In the genomic region with DNA sequence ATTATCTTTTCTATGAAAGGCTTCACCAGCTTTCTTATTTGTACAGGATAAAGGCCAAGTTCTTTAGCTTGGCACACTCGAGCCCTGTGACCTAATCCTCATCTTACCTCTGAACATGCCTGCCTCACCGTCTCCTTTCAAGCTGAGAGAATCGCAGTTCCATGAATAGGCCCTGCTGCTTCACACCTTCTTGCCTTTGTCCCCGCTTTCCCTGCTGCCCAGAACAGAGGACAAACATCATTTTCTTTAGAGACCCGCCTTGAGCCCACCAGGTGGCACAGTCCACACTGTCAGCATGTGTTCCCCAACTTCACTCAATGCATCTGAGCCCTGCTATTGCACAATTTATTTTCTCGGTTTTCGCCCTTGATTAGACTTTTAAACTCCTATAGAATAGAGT, we compare ENCODE assay signal across 22 cellular contexts.
A peak's percentile ranks its signal among the peaks of the same experiment; 100 is the strongest.
DNase-seq lines count a peak whose midpoint lies in the region; ATAC-seq, FAIRE-seq and TF ChIP-seq lines count a peak whose summit lies in the region.
"Had no signal": no experiment of that assay in that cellular context is flagged by ENCODE, and none has a peak within 500 bp of the region (broad histone marks: within the 10 kb centered on the region; RNA-seq: fewer than 3 reads in every experiment).

No MANE protein-coding gene starts in this region.

- H2AFZ ChIP-seq in HepG2 (ENCODE audit: low read length) (no peak overlapping the region), H1 (ENCODE audit: low read length) (no peak overlapping the region)

- H2BK12ac ChIP-seq in H1 (ENCODE audit: low read depth, low read length), result peak overlapping the region; percentile 43; the same call in 1 of the 2 replicates

- in situ Hi-C loops in HepG2 (cut with HindIII; ENCODE audit: extremely low pct_ligation_motif_present, low pct_unique_long_range_greater_than_20kb), result no loop called here

- TF ChIP-seq EP300 in HepG2 (IDR thresholded peaks at IDR 0.05; ENCODE audit: low read depth in 2 of 2, low read length in 2 of 2) (no peak), HepG2 (CRISPR knock-in tag; IDR thresholded peaks at IDR 0.05; ENCODE audit: borderline replicate concordance) (no peak), H1 (IDR thresholded peaks at IDR 0.05; ENCODE audit: borderline replicate concordance in 1 of 2, low read depth in 2 of 2, low read length in 2 of 2) (no peak)

- DNase-seq in HepG2 (ENCODE audit: low spot score) (no peak), right lobe of liver (no peak), NCI-H2196 treated with DMSO at 0.1 percent for 48 hours (lab: John Stamatoyannopoulos, UW; ENCODE audit: unreplicated experiment) (peak; percentile 51), H1 (ENCODE audit: low read depth in 1 of 2, low spot score in 2 of 2) (no peak)
- DNase-seq in stimulated activated CD4-positive, alpha-beta T cell treated with anti-CD3 and anti-CD28 coated beads, Interleukin-12 subunit alpha, Interleukin-12 subunit beta, amount 100 ng/mL, for 4 hours, result no peak
- no peak for DNase-seq in activated CD8-positive, alpha-beta memory T cell treated with anti-CD3 and anti-CD28 coated beads, Interleukin-2, amount 10 ng/mL, durations not matched to agents 7 days and 5 days
- DNase-seq in CD8-positive, alpha-beta T cell, result no peak
- DNase-seq: activated CD4-positive, alpha-beta T cell treated with anti-CD3 and anti-CD28 coated beads, Interleukin-2, amount 10 ng/mL, durations not matched to agents 24 days and 14 days; CD4-positive, CD25-positive, alpha-beta regulatory T cell; HCEC 1CT; heart left ventricle; midbrain; nucleus accumbens; T1000; trophoblast cell had no signal

- no peak overlapping the region for H3K14ac ChIP-seq in H1 (ENCODE audit: insufficient read length)

- H3K18ac ChIP-seq in H1 (ENCODE audit: extremely low read depth, low read length), result no peak overlapping the region

- no peak overlapping the region for H2BK15ac ChIP-seq in H1 (ENCODE audit: low read length)

- H3K23me2 ChIP-seq in H1 (ENCODE audit: low read depth, low read length), result peaks cover 2% of the 10 kb centered on the region; the same call in 1 of the 2 replicates

- no peaks in the 10 kb centered on the region for H4K20me1 ChIP-seq in HepG2 (ENCODE audit: insufficient read depth, low read length)
- no peaks in the 10 kb centered on the region for H4K20me1 ChIP-seq in H1 (replicated peaks in 1 of 2; ENCODE audit: control insufficient read depth in 1 of 2, insufficient read depth in 2 of 2, low read length in 2 of 2)

- H3K4ac ChIP-seq in H1 (replicated peaks; ENCODE audit: insufficient read length, low read depth, low read length), result no peak overlapping the region

- H3K79me2 ChIP-seq in HepG2 (ENCODE audit: insufficient read depth, low read length) (no peaks in the 10 kb centered on the region), H1 (ENCODE audit: control insufficient read depth in 1 of 2, insufficient read depth in 2 of 2, low read length in 2 of 2) (no peaks in the 10 kb centered on the region)

- H2BK5ac ChIP-seq in H1 (ENCODE audit: low read depth, low read length), result no peak overlapping the region

- H3K4me1 ChIP-seq in HepG2 (ENCODE audit: insufficient read depth, low read length), result no peaks in the 10 kb centered on the region
- peaks cover 0 to 2% (median 0%) of the 10 kb centered on the region in 4 donors for H3K4me1 ChIP-seq in right lobe of liver
- H3K4me1 ChIP-seq in H1 (replicated peaks in 1 of 4; ENCODE audit: control insufficient read depth in 3 of 4, insufficient read depth in 4 of 4, low read length in 3 of 4), result peaks cover 0 to 5% (median 2%) of the 10 kb centered on the region in 4 experiments; a peak in 2 of 7 replicates
- H3K4me1 ChIP-seq in CD8-positive, alpha-beta T cell (ENCODE audit: insufficient read depth, low read length), result no peaks in the 10 kb centered on the region
- H3K4me1 ChIP-seq: A549, heart left ventricle, SJCRH30 had no signal

- TF ChIP-seq CTCF in HepG2 (CRISPR knock-in tag; IDR thresholded peaks at IDR 0.05) (no peak), right lobe of liver (IDR thresholded peaks at IDR 0.05) (no peak), H1 (IDR thresholded peaks at IDR 0.05; ENCODE audit: control extremely low read depth in 1 of 3, insufficient read depth in 1 of 3, low read depth in 1 of 3, low read length in 3 of 3) (no peak)
- TF ChIP-seq CTCF in CD8-positive, alpha-beta T cell (IDR thresholded peaks at IDR 0.05), result no peak

- no peaks in the 10 kb centered on the region for H3K36me3 Mint-ChIP-seq in activated CD8-positive, alpha-beta memory T cell treated with anti-CD3 and anti-CD28 coated beads, Interleukin-2, amount 10 ng/mL, durations not matched to agents 7 days and 5 days
- H3K36me3 Mint-ChIP-seq in CD8-positive, alpha-beta T cell, result no peaks in the 10 kb centered on the region
- H3K36me3 Mint-ChIP-seq: activated naive CD4-positive, alpha-beta T cell treated with anti-CD3 and anti-CD28 coated beads, Interleukin-2, amount 50 U/mL, for 24 hours; CD4-positive, CD25-positive, alpha-beta regulatory T cell; stimulated activated effector memory CD8-positive, alpha-beta T cell treated with anti-CD3 and anti-CD28 coated beads, Interleukin-12 subunit alpha, Interleukin-12 subunit beta, amount 100 ng/mL, for 72 hours had no signal

- no peaks in the 10 kb centered on the region for H3K27me3 ChIP-seq in HepG2 (ENCODE audit: control insufficient read depth in 1 of 2, insufficient read depth in 2 of 2, low read length in 2 of 2)
- H3K27me3 ChIP-seq in right lobe of liver, result no peaks in the 10 kb centered on the region
- no peaks in the 10 kb centered on the region for H3K27me3 ChIP-seq in H1 (replicated peaks in 1 of 4; ENCODE audit: control insufficient read depth in 3 of 4, extremely low read depth in 1 of 4, insufficient read depth in 3 of 4, low read length in 3 of 4)
- no peaks in the 10 kb centered on the region for H3K27me3 ChIP-seq in CD8-positive, alpha-beta T cell (ENCODE audit: insufficient read depth, low read length)
- H3K27me3 ChIP-seq: heart left ventricle had no signal

- H3K36me3 ChIP-seq in HepG2 (replicated peaks in 1 of 2; ENCODE audit: control insufficient read depth in 1 of 2, insufficient read depth in 2 of 2, low read length in 2 of 2), result no peaks in the 10 kb centered on the region
- H3K36me3 ChIP-seq in right lobe of liver, result no peaks in the 10 kb centered on the region
- H3K36me3 ChIP-seq in H1 (ENCODE audit: control insufficient read depth in 2 of 4, insufficient read depth in 4 of 4, low read length in 3 of 4), result no peaks in the 10 kb centered on the region
- no peaks in the 10 kb centered on the region for H3K36me3 ChIP-seq in CD8-positive, alpha-beta T cell (ENCODE audit: insufficient read depth, low read length)
- H3K36me3 ChIP-seq: heart left ventricle, SJCRH30 had no signal

- H3K4me2 ChIP-seq in HepG2 (ENCODE audit: low read depth, low read length) (no peak overlapping the region), H1 (ENCODE audit: insufficient read depth in 1 of 2, low read depth in 2 of 2, low read length in 2 of 2) (no peak overlapping the region)
- H3K4me2 ChIP-seq: A549 had no signal

- no peak overlapping the region for H3K4me3 Mint-ChIP-seq in activated CD8-positive, alpha-beta memory T cell treated with anti-CD3 and anti-CD28 coated beads, Interleukin-2, amount 10 ng/mL, durations not matched to agents 7 days and 5 days
- H3K4me3 Mint-ChIP-seq in CD8-positive, alpha-beta T cell, result no peak overlapping the region
- H3K4me3 Mint-ChIP-seq: activated CD4-positive, alpha-beta T cell treated with anti-CD3 and anti-CD28 coated beads, Interleukin-2, amount 10 ng/mL, durations not matched to agents 24 days and 14 days; activated naive CD4-positive, alpha-beta T cell treated with anti-CD3 and anti-CD28 coated beads, Interleukin-2, amount 50 U/mL, for 24 hours; CD4-positive, CD25-positive, alpha-beta regulatory T cell; stimulated activated effector memory CD8-positive, alpha-beta T cell treated with anti-CD3 and anti-CD28 coated beads, Interleukin-12 subunit alpha, Interleukin-12 subunit beta, amount 100 ng/mL, for 72 hours had no signal

- TF ChIP-seq RAD21 in HepG2 (CRISPR knock-in tag; IDR thresholded peaks at IDR 0.05) (no peak), H1 (IDR thresholded peaks at IDR 0.05 in 1 of 2, conservative IDR thresholded peaks at IDR 0.05 in 1 of 2; ENCODE audit: low read depth in 2 of 2, low read length in 2 of 2) (peak in 1 of 2 experiments; percentile 36; a peak in 2 of 4 replicates)

- H3K4me3 ChIP-seq in HepG2 (replicated peaks in 1 of 3; ENCODE audit: insufficient read depth in 1 of 3, low read depth in 2 of 3, low read length in 3 of 3) (no peak overlapping the region), right lobe of liver (no peak overlapping the region), H1 (ENCODE audit: extremely low read depth in 1 of 4, insufficient read depth in 2 of 4, low read depth in 3 of 4, low read length in 4 of 4) (no peak overlapping the region)
- H3K4me3 ChIP-seq in CD8-positive, alpha-beta T cell (ENCODE audit: low read depth, low read length), result no peak overlapping the region
- H3K4me3 ChIP-seq: A549, heart left ventricle, SJCRH30, skin epidermis had no signal

- no peaks in the 10 kb centered on the region for H3K27me3 Mint-ChIP-seq in activated CD8-positive, alpha-beta memory T cell treated with anti-CD3 and anti-CD28 coated beads, Interleukin-2, amount 10 ng/mL, durations not matched to agents 7 days and 5 days
- H3K27me3 Mint-ChIP-seq in CD8-positive, alpha-beta T cell (ENCODE audit: low read depth), result no peaks in the 10 kb centered on the region
- H3K27me3 Mint-ChIP-seq: activated CD4-positive, alpha-beta T cell treated with anti-CD3 and anti-CD28 coated beads, Interleukin-2, amount 10 ng/mL, durations not matched to agents 24 days and 14 days had no signal

- H3K4me1 Mint-ChIP-seq in activated CD8-positive, alpha-beta memory T cell treated with anti-CD3 and anti-CD28 coated beads, Interleukin-2, amount 10 ng/mL, durations not matched to agents 7 days and 5 days, result no peaks in the 10 kb centered on the region
- H3K4me1 Mint-ChIP-seq in CD8-positive, alpha-beta T cell (ENCODE audit: low read depth), result no peaks in the 10 kb centered on the region
- H3K4me1 Mint-ChIP-seq: activated CD4-positive, alpha-beta T cell treated with anti-CD3 and anti-CD28 coated beads, Interleukin-2, amount 10 ng/mL, durations not matched to agents 24 days and 14 days; activated naive CD4-positive, alpha-beta T cell treated with anti-CD3 and anti-CD28 coated beads, Interleukin-2, amount 50 U/mL, for 24 hours; CD4-positive, CD25-positive, alpha-beta regulatory T cell; stimulated activated effector memory CD8-positive, alpha-beta T cell treated with anti-CD3 and anti-CD28 coated beads, Interleukin-12 subunit alpha, Interleukin-12 subunit beta, amount 100 ng/mL, for 72 hours had no signal

- CTCF ChIA-PET in HepG2 (lab: Yijun Ruan, JAX; ENCODE audit: low intra/inter-chr PET ratio, low total read pairs), result no interaction called here
- CTCF ChIA-PET in H1 (lab: Charles Lee; ENCODE audit: partially characterized antibody), result interaction anchor here (0.6 to 1.8 kb wide), 2 partner anchors 10 to 257 kb away, joined by 3 to 5 read pairs; no protein-coding TSS in a partner anchor
- CTCF ChIA-PET in activated CD8-positive, alpha-beta memory T cell treated with anti-CD3 and anti-CD28 coated beads, Interleukin-2, amount 10 ng/mL, durations not matched to agents 7 days and 5 days (lab: Charles Lee), result no interaction called here
- CTCF ChIA-PET in CD8-positive, alpha-beta T cell (lab: Charles Lee), result no interaction called here

- no peak overlapping the region for H4K8ac ChIP-seq in H1 (ENCODE audit: extremely low read depth, insufficient read depth, low read length)

- no peak overlapping the region for H2AK5ac ChIP-seq in H1 (ENCODE audit: low read depth, low read length)

- no TSS peak for BruUV-seq in HepG2 (replicated peaks; lab: Mats Ljungman, UMichigan)

- no peak overlapping the region for H3K56ac ChIP-seq in H1 (replicated peaks; ENCODE audit: insufficient read length, low read depth, low read length)

- H3K9me3 Mint-ChIP-seq in activated CD8-positive, alpha-beta memory T cell treated with anti-CD3 and anti-CD28 coated beads, Interleukin-2, amount 10 ng/mL, durations not matched to agents 7 days and 5 days (ENCODE audit: low read depth), result peaks cover 4% of the 10 kb centered on the region
- H3K9me3 Mint-ChIP-seq in CD8-positive, alpha-beta T cell, result no peaks in the 10 kb centered on the region
- H3K9me3 Mint-ChIP-seq: activated CD4-positive, alpha-beta T cell treated with anti-CD3 and anti-CD28 coated beads, Interleukin-2, amount 10 ng/mL, durations not matched to agents 24 days and 14 days; activated naive CD4-positive, alpha-beta T cell treated with anti-CD3 and anti-CD28 coated beads, Interleukin-2, amount 50 U/mL, for 24 hours had no signal

- ATAC-seq in HepG2 (no peak), right lobe of liver (no peak), GM18519 (IDR thresholded peaks at IDR 0.05; ENCODE audit: low FRiP score, unreplicated experiment) (no peak)
- ATAC-seq in activated CD8-positive, alpha-beta memory T cell treated with anti-CD3 and anti-CD28 coated beads, Interleukin-2, amount 10 ng/mL, durations not matched to agents 7 days and 5 days, result no peak
- ATAC-seq in CD8-positive, alpha-beta T cell, result no peak
- ATAC-seq: A549; esophagus mucosa; heart left ventricle; stimulated activated effector memory CD8-positive, alpha-beta T cell treated with anti-CD3 and anti-CD28 coated beads, Interleukin-12 subunit alpha, Interleukin-12 subunit beta, amount 100 ng/mL, for 72 hours had no signal

- H3K79me1 ChIP-seq in H1 (ENCODE audit: low read depth, low read length), result no peaks in the 10 kb centered on the region

- H3K9me3 ChIP-seq in HepG2 (ENCODE audit: low read length) (no peaks in the 10 kb centered on the region), right lobe of liver (no peaks in the 10 kb centered on the region), H1 (ENCODE audit: insufficient read depth in 2 of 2, low read depth in 1 of 2, low read length in 1 of 2) (no peaks in the 10 kb centered on the region)
- no peaks in the 10 kb centered on the region for H3K9me3 ChIP-seq in CD8-positive, alpha-beta T cell (ENCODE audit: low read length)
- H3K9me3 ChIP-seq: A549, heart left ventricle, SJCRH30 had no signal

- POLR2A ChIA-PET in HepG2 (lab: Yijun Ruan, JAX) (no interaction called here), H1 (lab: Charles Lee; ENCODE audit: partially characterized antibody) (no interaction called here)
- POLR2A ChIA-PET in CD8-positive, alpha-beta T cell (lab: Charles Lee), result no interaction called here

- WGBS in HepG2 (ENCODE audit: low lambda C conversion rate), result 1% methylated on average over 7 of the region's 7 CpGs
- 46% methylated on average over 7 of the region's 7 CpGs for WGBS in right lobe of liver (ENCODE audit: insufficient coverage, low coverage, low lambda C conversion rate, missing lambda C conversion rate)
- 69% methylated on average over 7 of the region's 7 CpGs; no CpG with 5 or more reads in 1 of the 2 experiments for WGBS in H1 (ENCODE audit: extremely low coverage in 1 of 2, insufficient coverage in 1 of 2, insufficient read length in 1 of 2, insufficient replicate concordance in 2 of 2, low coverage in 1 of 2, low lambda C conversion rate in 2 of 2, missing lambda C conversion rate in 1 of 2), 2 experiments

- no peak for TF ChIP-seq POLR2A in HepG2 (IDR thresholded peaks at IDR 0.05; ENCODE audit: insufficient read depth in 1 of 2, low read depth in 2 of 2, low read length in 2 of 2)
- TF ChIP-seq POLR2A in right lobe of liver (IDR thresholded peaks at IDR 0.05), result no peak
- TF ChIP-seq POLR2A in H1 (IDR thresholded peaks at IDR 0.05; ENCODE audit: control extremely low read depth in 1 of 2, low read depth in 2 of 2, low read length in 2 of 2), result no peak

- H3K27ac Mint-ChIP-seq in activated CD8-positive, alpha-beta memory T cell treated with anti-CD3 and anti-CD28 coated beads, Interleukin-2, amount 10 ng/mL, durations not matched to agents 7 days and 5 days, result no peak overlapping the region
- no peak overlapping the region for H3K27ac Mint-ChIP-seq in CD8-positive, alpha-beta T cell
- H3K27ac Mint-ChIP-seq: activated CD4-positive, alpha-beta T cell treated with anti-CD3 and anti-CD28 coated beads, Interleukin-2, amount 10 ng/mL, durations not matched to agents 24 days and 14 days; activated naive CD4-positive, alpha-beta T cell treated with anti-CD3 and anti-CD28 coated beads, Interleukin-2, amount 50 U/mL, for 24 hours; CD4-positive, CD25-positive, alpha-beta regulatory T cell; stimulated activated effector memory CD8-positive, alpha-beta T cell treated with anti-CD3 and anti-CD28 coated beads, Interleukin-12 subunit alpha, Interleukin-12 subunit beta, amount 100 ng/mL, for 72 hours had no signal

- H4K5ac ChIP-seq in H1 (ENCODE audit: insufficient read length, low read depth, low read length), result no peak overlapping the region

- no peak overlapping the region for H2BK120ac ChIP-seq in H1 (replicated peaks; ENCODE audit: low read depth, low read length)

- H3K9ac ChIP-seq in HepG2 (ENCODE audit: insufficient read depth, low read depth, low read length) (no peak overlapping the region), H1 (replicated peaks in 1 of 4; ENCODE audit: extremely low read depth in 1 of 4, low read depth in 3 of 4, low read length in 3 of 4) (no peak overlapping the region)

- no peak overlapping the region for H3K23ac ChIP-seq in H1 (ENCODE audit: insufficient read length)

- H2BK20ac ChIP-seq in H1 (ENCODE audit: low read length), result no peak overlapping the region

- H3K27ac ChIP-seq in HepG2 (ENCODE audit: extremely low read length, insufficient read depth, low read length) (no peak overlapping the region), right lobe of liver (no peak overlapping the region), H1 (ENCODE audit: low read depth, low read length) (no peak overlapping the region)
- no peak overlapping the region for H3K27ac ChIP-seq in CD8-positive, alpha-beta T cell (ENCODE audit: low read depth, low read length)
- H3K27ac ChIP-seq: A549, heart left ventricle, SJCRH30, skin epidermis had no signal

- FAIRE-seq in HepG2 (lab: Jason Lieb, UNC) (no peak), H1 (lab: Jason Lieb, UNC) (peak; percentile 32)
- FAIRE-seq: A549 had no signal

- intact Hi-C loops in HepG2 (cut with micrococcal nuclease; ENCODE audit: unreplicated experiment), result no loop called here
- intact Hi-C loops in right lobe of liver (cut with DNase I), result no loop called here
- intact Hi-C loops in CD8-positive, alpha-beta T cell (cut with DNase I, micrococcal nuclease), result no loop called here

- H4K91ac ChIP-seq in H1 (replicated peaks; ENCODE audit: insufficient read length, low read length), result no peak overlapping the region

Comparison
In these comparisons a context has a peak if more than half of its experiments do, and no peak if none do; other contexts are left out.
1. Of the 41 proteins assayed by ChIP-seq in both HepG2 and H1: peak only in HepG2: none; only in H1: MAX; in both: CEBPB; in neither: 38; mixed calls (peak in some experiments, not most) for 1.